Comparison of ENCODE assay signal across 1 cellular context in the genomic region with DNA sequence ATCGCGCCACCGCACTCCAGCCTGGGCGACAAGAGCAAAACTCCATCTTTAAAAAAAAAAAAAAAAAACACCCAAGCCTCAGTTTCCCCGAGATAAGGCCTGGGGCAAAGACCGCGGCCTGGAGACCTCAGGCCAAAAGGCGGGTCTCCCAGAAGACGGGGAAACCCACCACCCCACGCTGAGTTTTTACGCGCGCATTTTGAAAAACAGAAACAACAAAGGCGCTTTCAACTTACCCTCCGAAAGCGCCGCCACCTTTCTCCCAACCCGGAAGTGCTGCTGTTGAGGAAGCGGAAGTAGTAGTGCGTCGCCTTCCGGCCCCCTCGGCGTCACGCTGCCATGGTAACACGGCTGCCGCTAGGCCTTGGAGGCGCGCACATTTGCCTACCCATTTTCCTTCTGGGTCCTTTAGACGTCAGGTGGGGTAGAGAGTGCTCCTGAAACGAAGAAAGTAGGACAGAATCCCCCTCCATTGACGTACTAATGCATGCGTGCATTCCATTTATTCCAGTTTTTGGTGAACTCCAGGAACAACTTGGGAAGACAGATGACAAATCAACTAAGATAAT.
TF ChIP-seq lines count a peak whose summit lies in the region.

A gene with protein sequence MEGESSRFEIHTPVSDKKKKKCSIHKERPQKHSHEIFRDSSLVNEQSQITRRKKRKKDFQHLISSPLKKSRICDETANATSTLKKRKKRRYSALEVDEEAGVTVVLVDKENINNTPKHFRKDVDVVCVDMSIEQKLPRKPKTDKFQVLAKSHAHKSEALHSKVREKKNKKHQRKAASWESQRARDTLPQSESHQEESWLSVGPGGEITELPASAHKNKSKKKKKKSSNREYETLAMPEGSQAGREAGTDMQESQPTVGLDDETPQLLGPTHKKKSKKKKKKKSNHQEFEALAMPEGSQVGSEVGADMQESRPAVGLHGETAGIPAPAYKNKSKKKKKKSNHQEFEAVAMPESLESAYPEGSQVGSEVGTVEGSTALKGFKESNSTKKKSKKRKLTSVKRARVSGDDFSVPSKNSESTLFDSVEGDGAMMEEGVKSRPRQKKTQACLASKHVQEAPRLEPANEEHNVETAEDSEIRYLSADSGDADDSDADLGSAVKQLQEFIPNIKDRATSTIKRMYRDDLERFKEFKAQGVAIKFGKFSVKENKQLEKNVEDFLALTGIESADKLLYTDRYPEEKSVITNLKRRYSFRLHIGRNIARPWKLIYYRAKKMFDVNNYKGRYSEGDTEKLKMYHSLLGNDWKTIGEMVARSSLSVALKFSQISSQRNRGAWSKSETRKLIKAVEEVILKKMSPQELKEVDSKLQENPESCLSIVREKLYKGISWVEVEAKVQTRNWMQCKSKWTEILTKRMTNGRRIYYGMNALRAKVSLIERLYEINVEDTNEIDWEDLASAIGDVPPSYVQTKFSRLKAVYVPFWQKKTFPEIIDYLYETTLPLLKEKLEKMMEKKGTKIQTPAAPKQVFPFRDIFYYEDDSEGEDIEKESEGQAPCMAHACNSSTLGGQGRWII (minus strand): TSS at position 287 of the 569 bp plus-strand sequence. CDS start 4,019 bp downstream, outside the sequence.

TF ChIP-seq in endothelial cell of umbilical vein, 7 proteins besides CTCF, POLR2A, EP300 and RAD21:
- TF ChIP-seq, protein P1, sequence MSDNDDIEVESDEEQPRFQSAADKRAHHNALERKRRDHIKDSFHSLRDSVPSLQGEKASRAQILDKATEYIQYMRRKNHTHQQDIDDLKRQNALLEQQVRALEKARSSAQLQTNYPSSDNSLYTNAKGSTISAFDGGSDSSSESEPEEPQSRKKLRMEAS (IDR thresholded peaks at IDR 0.05; ENCODE audit: insufficient read depth, insufficient read length) = peak; percentile 30
- TF ChIP-seq POLR2AphosphoS5 (IDR thresholded peaks at IDR 0.05; ENCODE audit: insufficient read depth, low read depth, low read length) = peak; percentile 73
- no peak for TF ChIP-seq EZH2 (IDR thresholded peaks at IDR 0.05; ENCODE audit: borderline replicate concordance, low read depth, low read length, severe bottlenecking)
